ENCODE assay signal across 8 cellular contexts in the genomic region with DNA sequence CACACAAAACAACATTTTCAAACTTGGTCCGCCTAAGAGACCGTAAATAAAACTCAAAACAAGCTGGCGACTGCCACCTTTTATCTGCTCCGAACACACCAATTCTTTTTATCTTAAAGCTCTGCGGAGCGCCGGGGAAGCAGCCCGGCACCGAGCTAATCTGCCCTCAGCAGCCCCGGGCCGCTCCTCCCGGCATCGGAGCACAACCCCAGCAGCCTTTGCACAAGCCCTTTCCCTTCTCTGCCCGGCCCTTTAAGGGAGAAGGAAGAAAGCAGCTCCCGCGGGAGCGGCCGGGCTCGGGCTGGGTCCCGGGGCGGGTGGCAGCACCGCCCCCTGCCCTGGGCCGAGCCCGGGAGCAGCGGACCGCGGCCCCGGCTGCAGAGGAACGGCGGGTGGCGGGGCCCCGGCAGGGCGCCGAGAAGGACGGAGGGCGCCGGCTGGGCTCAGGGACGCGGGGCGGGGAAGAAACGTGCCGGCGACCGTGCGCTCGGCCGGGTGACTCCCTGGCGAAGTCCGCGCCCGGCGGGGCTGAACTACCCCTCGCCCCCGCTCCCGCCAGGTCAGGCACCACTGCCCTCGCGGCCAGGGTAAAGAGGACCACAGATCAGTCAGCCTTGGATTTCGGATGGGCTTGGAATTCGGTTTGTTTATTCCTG.
DNase-seq lines count a peak whose midpoint lies in the region; ATAC-seq and TF ChIP-seq lines count a peak whose summit lies in the region.

No MANE protein-coding gene starts in this region.

- H3K27ac ChIP-seq in body of pancreas, result peak overlapping the region; percentile 77 to 92 (median 91)
- H3K27ac ChIP-seq in iPS-18a (ENCODE audit: low read length), result no peak overlapping the region

- H3K9me3 ChIP-seq in body of pancreas (no peaks in the 10 kb centered on the region), iPS-18a (ENCODE audit: control insufficient read depth, low read depth, low read length) (no peaks in the 10 kb centered on the region), skeletal muscle satellite cell (replicated peaks; ENCODE audit: low read length) (no peaks in the 10 kb centered on the region)

- H3K9ac ChIP-seq in iPS-18a (ENCODE audit: low read length), result no peak overlapping the region
- peak overlapping the region; percentile 84 for H3K9ac ChIP-seq in skeletal muscle satellite cell (ENCODE audit: low read depth, low read length)

- H3K4me1 ChIP-seq in body of pancreas (peaks cover 26% of the 10 kb centered on the region), iPS-18a (ENCODE audit: control insufficient read depth, low read depth, low read length) (peaks cover 18% of the 10 kb centered on the region), skeletal muscle satellite cell (ENCODE audit: control insufficient read depth, insufficient read depth, low read length) (peaks cover 12% of the 10 kb centered on the region)

- H3K36me3 ChIP-seq in body of pancreas (replicated peaks in 1 of 2; ENCODE audit: insufficient read depth in 1 of 2, low read depth in 2 of 2), result no peaks in the 10 kb centered on the region
- no peaks in the 10 kb centered on the region for H3K36me3 ChIP-seq in iPS-18a (ENCODE audit: control insufficient read depth, low read depth, low read length)
- no peaks in the 10 kb centered on the region for H3K36me3 ChIP-seq in skeletal muscle satellite cell (ENCODE audit: insufficient read depth, low read length)

- peak overlapping the region; percentile 99 for H3K4me2 ChIP-seq in skeletal muscle satellite cell (ENCODE audit: low read length)

- peak; percentile 15 for DNase-seq in NCI-H510A treated with DMSO at 0.1 percent for 48 hours (lab: John Stamatoyannopoulos, UW)
- DNase-seq in NCI-H510A (lab: John Stamatoyannopoulos, UW), result no peak
- peak; percentile 2 for DNase-seq in NCI-H146 treated with DMSO at 0.1 percent for 48 hours (lab: John Stamatoyannopoulos, UW; ENCODE audit: unreplicated experiment)
- peak; percentile 62 to 73 (median 66) for DNase-seq in body of pancreas

- intact Hi-C loops in body of pancreas (cut with DNase I), result no loop called here

- peak; percentile 20 to 73 (median 68) for TF ChIP-seq POLR2A in body of pancreas (IDR thresholded peaks at IDR 0.05)

- WGBS in body of pancreas, 2 donors, result 0% methylated on average over 48 to 51 of the region's 59 CpGs

- no peak for TF ChIP-seq CTCF in body of pancreas (IDR thresholded peaks at IDR 0.05)

- peak overlapping the region; percentile 40 to 77 for H3K4me3 ChIP-seq in body of pancreas
- peak overlapping the region; percentile 82 for H3K4me3 ChIP-seq in iPS-18a (ENCODE audit: low read length)
- peak overlapping the region; percentile 85 for H3K4me3 ChIP-seq in skeletal muscle satellite cell (ENCODE audit: low read length)

- H3K27me3 ChIP-seq in body of pancreas (no peaks in the 10 kb centered on the region), iPS-18a (ENCODE audit: control insufficient read depth, insufficient read depth, low read length) (peaks cover 100% of the 10 kb centered on the region), skeletal muscle satellite cell (ENCODE audit: control insufficient read depth, insufficient read depth, low read length) (peaks cover 6% of the 10 kb centered on the region)

- ATAC-seq in body of pancreas (peak; percentile 50), HG03439 (IDR thresholded peaks at IDR 0.05; ENCODE audit: unreplicated experiment) (no peak), GM18858 (IDR thresholded peaks at IDR 0.05; ENCODE audit: unreplicated experiment) (no peak)
